In genomic region chr19:44633996-44634529, GRCh38 we compare ENCODE assay signal across 6 cellular contexts. TPM values are rescaled to one million over a fixed set of nuclear protein-coding genes. Genes with fewer than 3 reads are reported as not detected.
"Had no signal": no experiment of that assay in that cellular context is flagged by ENCODE, and none has a peak within 500 bp of the region (broad histone marks: within the 10 kb centered on the region; RNA-seq: fewer than 3 reads in every experiment).

No MANE protein-coding gene starts in this region.

RNA-seq across cellular contexts. Expression of gene IGSF23, which starts 20.7 kb away (rescaled TPM):
- total RNA-seq: activated CD8-positive, alpha-beta T cell treated with anti-CD3 and anti-CD28 coated beads for 36 hours; activated naive CD8-positive, alpha-beta T cell treated with anti-CD3 and anti-CD28 coated beads for 36 hours; activated T-cell treated with anti-CD3 and anti-CD28 coated beads, Interleukin-2, amount 50 U/mL, for 72 hours; activated T-helper 2 cell treated with anti-CD3 and anti-CD28 coated beads, Interferon-gamma antibody, Interleukin-2, Interleukin-4, amounts not matched to agents 10 μg/mL and 5 μg/mL and 100 μg/mL, durations not matched to agents 14 hours and 24 hours and 36 hours; adrenal gland; LHCN-M2 had no signal
- polyA plus RNA-seq: adrenal gland had no signal
